In genomic region chr9:120715331-120715924, GRCh38 we compare ENCODE assay signal across 8 cellular contexts. TPM values are rescaled to one million over a fixed set of nuclear protein-coding genes. Genes with fewer than 3 reads are reported as not detected.
DNase-seq lines count a peak whose midpoint lies in the region; ATAC-seq and TF ChIP-seq lines count a peak whose summit lies in the region.

No MANE protein-coding gene starts in this region.

- no peaks in the 10 kb centered on the region for H3K27me3 Mint-ChIP-seq in CD4-positive, alpha-beta memory T cell

- H3K27ac Mint-ChIP-seq in CD4-positive, alpha-beta memory T cell, result peak overlapping the region in 6 of 7 donors; percentile 16 to 93 (median 43)

- DNase-seq in CD4-positive, alpha-beta memory T cell, result no peak
- DNase-seq in M059J (ENCODE audit: low read depth), result peak; percentile 91
- peak; percentile 50 for DNase-seq in cerebellar cortex (ENCODE audit: low spot score)
- no peak for DNase-seq in left lobe of liver (ENCODE audit: low spot score)
- no peak for DNase-seq in thoracic aorta (ENCODE audit: low spot score)
- DNase-seq in NCI-H187 (lab: John Stamatoyannopoulos, UW), result no peak
- DNase-seq in OCI-M1 (lab: John Stamatoyannopoulos, UW), result no peak

- no peaks in the 10 kb centered on the region for H3K9me3 Mint-ChIP-seq in CD4-positive, alpha-beta memory T cell

- H3K4me1 Mint-ChIP-seq in CD4-positive, alpha-beta memory T cell, result peaks cover 24 to 35% (median 31%) of the 10 kb centered on the region in 4 donors

- intact Hi-C loops in CD4-positive, alpha-beta memory T cell (cut with micrococcal nuclease), result loop anchor here (2.0 kb wide), 1 partner anchor 97 kb away; no protein-coding TSS in a partner anchor

- POLR2A ChIA-PET in CD4-positive, alpha-beta memory T cell (lab: Charles Lee; ENCODE audit: partially characterized antibody), result interaction anchor here (0.8 to 1.6 kb wide), 8 partner anchors 9 to 406 kb away, joined by 3 to 7 read pairs (median 4); partner anchors contain the start of genes CNTRL and FBXW2

- peak overlapping the region; percentile 72 for H3K27ac ChIP-seq in CD4-positive, alpha-beta memory T cell (ENCODE audit: low read depth, low read length)
- H3K27ac ChIP-seq in thoracic aorta, result no peak overlapping the region

- peaks cover 40% of the 10 kb centered on the region for H3K4me1 ChIP-seq in CD4-positive, alpha-beta memory T cell (ENCODE audit: insufficient read depth, low read length)
- peaks cover 8 to 39% of the 10 kb centered on the region in 2 donors for H3K4me1 ChIP-seq in thoracic aorta (ENCODE audit: control insufficient read depth in 1 of 2, low read depth in 2 of 2)

- no peaks in the 10 kb centered on the region for H3K36me3 ChIP-seq in CD4-positive, alpha-beta memory T cell (ENCODE audit: insufficient read depth, low read length)
- H3K36me3 ChIP-seq in thoracic aorta, result no peaks in the 10 kb centered on the region

- H3K36me3 Mint-ChIP-seq in CD4-positive, alpha-beta memory T cell, result peaks cover 0 to 4% of the 10 kb centered on the region in 2 donors

- ATAC-seq in left lobe of liver (peak; percentile 38), thoracic aorta (ENCODE audit: insufficient number of reproducible peaks, low FRiP score, low read depth) (no peak), GM21526 (IDR thresholded peaks at IDR 0.05; ENCODE audit: low FRiP score, unreplicated experiment) (no peak)

- H3K27me3 ChIP-seq in CD4-positive, alpha-beta memory T cell (ENCODE audit: insufficient read depth, low read length), result no peaks in the 10 kb centered on the region
- H3K27me3 ChIP-seq in thoracic aorta (replicated peaks; ENCODE audit: insufficient read depth), result no peaks in the 10 kb centered on the region

- no peak for TF ChIP-seq CTCF in thoracic aorta (IDR thresholded peaks at IDR 0.05)

- no peaks in the 10 kb centered on the region for H3K9me3 ChIP-seq in CD4-positive, alpha-beta memory T cell (ENCODE audit: control insufficient read depth in 1 of 2, low read length in 2 of 2)
- no peaks in the 10 kb centered on the region for H3K9me3 ChIP-seq in thoracic aorta

- peak overlapping the region; percentile 83 to 93 (median 85) for H3K4me3 Mint-ChIP-seq in CD4-positive, alpha-beta memory T cell

- CTCF ChIA-PET in CD4-positive, alpha-beta memory T cell (lab: Charles Lee; ENCODE audit: partially characterized antibody), result interaction anchor here (0.8 to 1.0 kb wide), 2 partner anchors 93 to 97 kb away, joined by 3 read pairs; no protein-coding TSS in a partner anchor

- peak overlapping the region; percentile 63 to 66 for H3K4me3 ChIP-seq in CD4-positive, alpha-beta memory T cell (ENCODE audit: low read length in 2 of 2)
- H3K4me3 ChIP-seq in thoracic aorta, result peak overlapping the region; percentile 85

RNA-seq across cellular contexts. Expression of gene MEGF9, which starts 1.2 kb away (rescaled TPM):
- 10 to 100 TPM; 14.2 to 14.9 TPM for total RNA-seq in CD4-positive, alpha-beta memory T cell
- 1 to 10 TPM; 5.9 to 6.7 TPM for polyA plus RNA-seq in CD4-positive, alpha-beta memory T cell
- total RNA-seq in M059J (2014; rRNA removed; shearing (Covaris generic)), result 6.4 and 15.0 TPM in 2 replicates
- total RNA-seq in left lobe of liver, result 26.4 TPM
- 10 to 100 TPM; 19.2 to 27.3 TPM for total RNA-seq in thoracic aorta

Comparison
In these comparisons a context has a peak if more than half of its experiments do, and no peak if none do; other contexts are left out.
1. DNase-seq: peak in M059J (single experiment) and cerebellar cortex (single experiment); none in CD4-positive, alpha-beta memory T cell (0 of 5), left lobe of liver (single experiment), thoracic aorta (single experiment), NCI-H187 (0 of 2) and OCI-M1 (single experiment).